Comparison of ENCODE assay signal across 8 cellular contexts in the genomic region with DNA sequence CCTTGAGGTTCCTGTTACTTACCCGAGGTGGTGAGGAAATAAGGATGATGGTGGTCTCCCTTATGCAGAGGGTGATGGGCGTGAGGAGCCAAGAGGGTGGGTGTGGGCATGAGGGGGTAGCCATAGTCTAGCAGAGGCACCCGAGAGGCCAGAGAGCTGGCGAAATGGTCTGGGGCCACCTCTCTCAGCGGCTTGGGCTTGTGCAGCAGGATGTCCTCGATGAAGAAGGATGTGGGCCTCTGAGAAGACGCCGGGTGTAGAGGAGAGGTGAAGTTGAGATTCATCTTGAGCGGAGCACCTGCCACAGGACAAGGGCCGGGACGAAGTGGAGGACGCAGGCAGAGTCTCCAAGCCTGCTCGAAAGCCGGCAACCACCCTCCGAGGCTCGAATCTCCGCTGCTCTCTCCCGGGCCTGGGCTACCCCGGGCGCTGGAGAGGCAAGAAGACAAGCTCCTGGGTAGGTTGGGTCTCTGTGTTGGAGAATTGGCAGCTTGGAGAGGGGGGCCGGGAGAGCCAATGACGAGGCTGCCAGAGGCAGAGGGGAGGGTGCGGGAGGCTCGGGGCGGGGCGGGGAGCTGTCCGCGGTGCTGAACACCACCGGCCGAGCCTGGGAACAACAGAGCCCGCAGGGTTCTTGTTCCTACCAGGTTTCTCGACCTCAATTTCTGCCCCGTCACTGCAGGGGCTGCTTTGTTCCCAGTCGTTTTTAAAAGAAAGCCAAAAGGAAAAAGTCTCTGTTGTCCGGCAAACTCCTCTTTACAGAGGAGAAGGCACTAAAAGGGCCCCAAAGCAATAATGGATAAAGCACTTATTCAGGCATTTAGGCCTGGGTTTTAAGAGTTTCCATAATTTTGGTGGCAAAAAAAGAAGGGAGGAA. TPM values are rescaled to one million over a fixed set of nuclear protein-coding genes. Genes with fewer than 3 reads are reported as not detected.
A peak's percentile ranks its signal among the peaks of the same experiment; 100 is the strongest.
DNase-seq lines count a peak whose midpoint lies in the region; ATAC-seq and TF ChIP-seq lines count a peak whose summit lies in the region.

Gene BSX (minus strand): TSS at position 447 of the 877 bp plus-strand sequence. CDS start 163 bp downstream, at position 284.

- peaks cover 0 to 12% (median 7%) of the 10 kb centered on the region in 5 experiments for H3K9me3 Mint-ChIP-seq in brain

- no peaks in the 10 kb centered on the region for H3K36me3 ChIP-seq in right lobe of liver

- H3K27me3 Mint-ChIP-seq in brain, result peaks cover 100% of the 10 kb centered on the region

- no peak within 1 kb of the TSS for H3K27ac ChIP-seq in right lobe of liver

- DNase-seq in AG08396 (ENCODE audit: low spot score), result peak; percentile 77
- peak; percentile 34 for DNase-seq in HT-29 (ENCODE audit: low spot score)
- DNase-seq in T-helper 9 cell, result peak; percentile 41
- no peak for DNase-seq in right lobe of liver
- DNase-seq in stimulated activated CD8-positive, alpha-beta memory T cell treated with anti-CD3 and anti-CD28 coated beads, Interleukin-4, amount 100 ng/mL, for 1 hour (ENCODE audit: low read depth in 2 of 2, low spot score in 1 of 2), result peak; percentile 7 to 10
- DNase-seq in NCI-H1417 (lab: John Stamatoyannopoulos, UW), result no peak

- H3K4me1 Mint-ChIP-seq in brain, result peaks cover 59% of the 10 kb centered on the region

- 4% methylated on average over 21 of the region's 35 CpGs for WGBS in right lobe of liver (ENCODE audit: insufficient coverage, low coverage, low lambda C conversion rate, missing lambda C conversion rate)

- peak within 1 kb of the TSS in 3 of 5 experiments; percentile 33 to 48 (median 38) for H3K4me3 Mint-ChIP-seq in brain

- H3K27ac Mint-ChIP-seq in brain, result peak within 1 kb of the TSS in 1 of 5 experiments; percentile 55

- ATAC-seq in right lobe of liver, result peak; percentile 60 to 77 (median 68)
- ATAC-seq in GM18511 (IDR thresholded peaks at IDR 0.05; ENCODE audit: unreplicated experiment), result no peak

- H3K27me3 ChIP-seq in right lobe of liver, result peaks cover 6 to 40% of the 10 kb centered on the region in 2 donors

- H3K9me3 ChIP-seq in right lobe of liver, result no peaks in the 10 kb centered on the region

- no peak for TF ChIP-seq CTCF in brain (conservative IDR thresholded peaks at IDR 0.05)
- TF ChIP-seq CTCF in right lobe of liver (IDR thresholded peaks at IDR 0.05), result no peak

- no peaks in the 10 kb centered on the region for H3K36me3 Mint-ChIP-seq in brain

- TF ChIP-seq POLR2A in right lobe of liver (IDR thresholded peaks at IDR 0.05), result no peak

- intact Hi-C loops in right lobe of liver (cut with DNase I), result no loop called here

- peaks cover 0 to 10% (median 0%) of the 10 kb centered on the region in 4 donors for H3K4me1 ChIP-seq in right lobe of liver

- no peak within 1 kb of the TSS for H3K4me3 ChIP-seq in right lobe of liver

RNA-seq across cellular contexts. Expression of gene BSX, which starts in this region (rescaled TPM):
- total RNA-seq in HT-29 (2014; rRNA removed; shearing (Covaris generic)), result not detected in 2 replicates
- not detected for polyA plus RNA-seq in brain (ENCODE audit: insufficient read depth, low read depth, low replicate concordance)
- not detected for total RNA-seq in right lobe of liver

Comparison
In these comparisons a context has a peak if more than half of its experiments do, and no peak if none do; other contexts are left out.
1. Peak in DNase-seq in HT-29; RNA of the gene not detected or under 1 TPM.
2. Peak in ATAC-seq in right lobe of liver; RNA of the gene not detected or under 1 TPM.
3. DNase-seq: peak in AG08396 (single experiment), T-helper 9 cell (single experiment) and stimulated activated CD8-positive, alpha-beta memory T cell treated with anti-CD3 and anti-CD28 coated beads, Interleukin-4, amount 100 ng/mL, for 1 hour (2 of 2); none in right lobe of liver (0 of 3) and NCI-H1417 (0 of 3).